Comparison of ENCODE assay signal across 1 cellular context in the genomic region with DNA sequence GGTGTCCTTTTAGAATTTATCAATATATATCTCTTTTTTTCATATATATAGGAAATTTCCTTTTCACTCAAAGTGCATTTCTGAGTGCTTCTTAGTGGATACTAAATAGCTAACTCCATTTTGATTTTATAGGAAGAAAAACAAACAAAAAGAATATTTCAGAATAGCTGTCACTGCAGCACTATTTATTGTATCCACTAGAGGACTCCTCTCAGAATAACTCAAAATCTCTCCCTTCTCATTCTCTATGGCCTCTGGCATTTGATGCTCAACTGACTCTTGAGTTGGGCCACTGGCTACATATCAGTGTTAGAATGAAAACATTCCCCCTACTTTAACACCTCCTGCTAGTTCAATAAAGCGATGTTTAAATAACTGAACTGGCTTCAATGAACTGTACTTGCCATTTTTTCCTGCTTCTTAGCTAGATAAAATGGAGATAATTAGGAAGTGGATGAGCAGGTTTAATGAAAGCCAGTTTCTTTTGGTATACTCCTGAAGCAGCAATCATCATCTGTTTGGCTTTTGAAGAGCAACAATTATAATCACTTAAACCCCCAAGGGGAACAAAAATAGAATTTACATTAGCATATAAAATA.
TF ChIP-seq lines count a peak whose summit lies in the region.

No MANE protein-coding gene starts in this region.

TF ChIP-seq in GM12878, 131 proteins besides CTCF, POLR2A, EP300 and RAD21:
- TF ChIP-seq ZBTB40 (IDR thresholded peaks at IDR 0.05; ENCODE audit: borderline replicate concordance) (no peak), NFIC (IDR thresholded peaks at IDR 0.05; ENCODE audit: low read depth, low read length) (no peak), ZBED1 (IDR thresholded peaks at IDR 0.05; ENCODE audit: borderline replicate concordance) (no peak), ZNF207 (IDR thresholded peaks at IDR 0.05; ENCODE audit: borderline replicate concordance) (no peak), FOS (IDR thresholded peaks at IDR 0.05; ENCODE audit: borderline replicate concordance, extremely low read depth, insufficient read length) (no peak), TAF1 (IDR thresholded peaks at IDR 0.05; ENCODE audit: borderline replicate concordance, low read depth, low read length) (no peak), ZNF217 (IDR thresholded peaks at IDR 0.05) (no peak), SMARCA5 (IDR thresholded peaks at IDR 0.05) (no peak), TARDBP (IDR thresholded peaks at IDR 0.05; ENCODE audit: borderline replicate concordance) (no peak), SP1 (IDR thresholded peaks at IDR 0.05; ENCODE audit: low read depth, low read length) (no peak), SMC3 (IDR thresholded peaks at IDR 0.05; ENCODE audit: borderline replicate concordance, low read length) (no peak)
- TF ChIP-seq, protein P1, sequence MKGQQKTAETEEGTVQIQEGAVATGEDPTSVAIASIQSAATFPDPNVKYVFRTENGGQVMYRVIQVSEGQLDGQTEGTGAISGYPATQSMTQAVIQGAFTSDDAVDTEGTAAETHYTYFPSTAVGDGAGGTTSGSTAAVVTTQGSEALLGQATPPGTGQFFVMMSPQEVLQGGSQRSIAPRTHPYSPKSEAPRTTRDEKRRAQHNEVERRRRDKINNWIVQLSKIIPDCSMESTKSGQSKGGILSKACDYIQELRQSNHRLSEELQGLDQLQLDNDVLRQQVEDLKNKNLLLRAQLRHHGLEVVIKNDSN (IDR thresholded peaks at IDR 0.05; ENCODE audit: borderline replicate concordance, extremely low read length, insufficient read depth, low read depth, low read length) = no peak
- TF ChIP-seq, protein P2, sequence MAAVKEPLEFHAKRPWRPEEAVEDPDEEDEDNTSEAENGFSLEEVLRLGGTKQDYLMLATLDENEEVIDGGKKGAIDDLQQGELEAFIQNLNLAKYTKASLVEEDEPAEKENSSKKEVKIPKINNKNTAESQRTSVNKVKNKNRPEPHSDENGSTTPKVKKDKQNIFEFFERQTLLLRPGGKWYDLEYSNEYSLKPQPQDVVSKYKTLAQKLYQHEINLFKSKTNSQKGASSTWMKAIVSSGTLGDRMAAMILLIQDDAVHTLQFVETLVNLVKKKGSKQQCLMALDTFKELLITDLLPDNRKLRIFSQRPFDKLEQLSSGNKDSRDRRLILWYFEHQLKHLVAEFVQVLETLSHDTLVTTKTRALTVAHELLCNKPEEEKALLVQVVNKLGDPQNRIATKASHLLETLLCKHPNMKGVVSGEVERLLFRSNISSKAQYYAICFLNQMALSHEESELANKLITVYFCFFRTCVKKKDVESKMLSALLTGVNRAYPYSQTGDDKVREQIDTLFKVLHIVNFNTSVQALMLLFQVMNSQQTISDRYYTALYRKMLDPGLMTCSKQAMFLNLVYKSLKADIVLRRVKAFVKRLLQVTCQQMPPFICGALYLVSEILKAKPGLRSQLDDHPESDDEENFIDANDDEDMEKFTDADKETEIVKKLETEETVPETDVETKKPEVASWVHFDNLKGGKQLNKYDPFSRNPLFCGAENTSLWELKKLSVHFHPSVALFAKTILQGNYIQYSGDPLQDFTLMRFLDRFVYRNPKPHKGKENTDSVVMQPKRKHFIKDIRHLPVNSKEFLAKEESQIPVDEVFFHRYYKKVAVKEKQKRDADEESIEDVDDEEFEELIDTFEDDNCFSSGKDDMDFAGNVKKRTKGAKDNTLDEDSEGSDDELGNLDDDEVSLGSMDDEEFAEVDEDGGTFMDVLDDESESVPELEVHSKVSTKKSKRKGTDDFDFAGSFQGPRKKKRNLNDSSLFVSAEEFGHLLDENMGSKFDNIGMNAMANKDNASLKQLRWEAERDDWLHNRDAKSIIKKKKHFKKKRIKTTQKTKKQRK (IDR thresholded peaks at IDR 0.05; ENCODE audit: low read depth, low read length) = no peak
- TF ChIP-seq, protein P3, sequence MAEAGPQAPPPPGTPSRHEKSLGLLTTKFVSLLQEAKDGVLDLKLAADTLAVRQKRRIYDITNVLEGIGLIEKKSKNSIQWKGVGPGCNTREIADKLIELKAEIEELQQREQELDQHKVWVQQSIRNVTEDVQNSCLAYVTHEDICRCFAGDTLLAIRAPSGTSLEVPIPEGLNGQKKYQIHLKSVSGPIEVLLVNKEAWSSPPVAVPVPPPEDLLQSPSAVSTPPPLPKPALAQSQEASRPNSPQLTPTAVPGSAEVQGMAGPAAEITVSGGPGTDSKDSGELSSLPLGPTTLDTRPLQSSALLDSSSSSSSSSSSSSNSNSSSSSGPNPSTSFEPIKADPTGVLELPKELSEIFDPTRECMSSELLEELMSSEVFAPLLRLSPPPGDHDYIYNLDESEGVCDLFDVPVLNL (IDR thresholded peaks at IDR 0.05; ENCODE audit: low read depth, low read length) = no peak
